27 cellular contexts compared by ENCODE assay signal in the genomic region with DNA sequence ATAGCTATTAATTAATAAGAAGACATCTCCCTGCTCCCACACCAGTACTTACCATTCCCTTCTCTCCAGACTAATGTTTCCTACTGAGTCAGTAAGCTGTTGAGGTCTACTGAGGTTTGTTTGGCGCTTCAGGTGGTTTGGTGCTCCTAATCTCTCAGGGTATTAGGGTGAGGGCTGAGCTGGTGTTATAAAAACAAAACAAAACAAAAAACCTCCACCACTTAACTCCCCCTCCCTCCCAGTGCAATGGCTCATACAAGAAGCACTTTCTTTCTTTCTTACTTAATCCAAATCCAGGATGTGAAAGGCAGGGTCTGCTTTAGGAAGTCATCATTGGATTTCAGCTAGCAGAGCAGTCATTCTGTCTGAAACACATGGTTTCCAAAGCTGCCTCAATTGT. TPM values are rescaled to one million over a fixed set of nuclear protein-coding genes. Genes with fewer than 3 reads are reported as not detected.
A peak's percentile ranks its signal among the peaks of the same experiment; 100 is the strongest.
DNase-seq lines count a peak whose midpoint lies in the region; ATAC-seq and TF ChIP-seq lines count a peak whose summit lies in the region.
"Had no signal": no experiment of that assay in that cellular context is flagged by ENCODE, and none has a peak within 500 bp of the region (broad histone marks: within the 10 kb centered on the region; RNA-seq: fewer than 3 reads in every experiment).

No MANE protein-coding gene starts in this region.

- no peak for ATAC-seq in activated T-helper 17 cell treated with anti-CD3 and anti-CD28 coated beads, Interleukin-2, amount 50 U/mL, for 72 hours (replicated peaks)
- no peak for ATAC-seq in GM21423 (IDR thresholded peaks at IDR 0.05; ENCODE audit: unreplicated experiment)
- ATAC-seq: body of pancreas; GM23338; K562; left lobe of liver; stimulated activated naive CD8-positive, alpha-beta T cell treated with anti-CD3 and anti-CD28 coated beads, Interleukin-15, Interleukin-2, amounts not matched to agents 100 U/mL and 50 U/mL, for 24 hours had no signal

- peaks cover 16% of the 10 kb centered on the region for H3K4me1 Mint-ChIP-seq in activated naive CD4-positive, alpha-beta T cell treated with anti-CD3 and anti-CD28 coated beads, Interleukin-2, amount 10 ng/mL, durations not matched to agents 7 days and 5 days
- H3K4me1 Mint-ChIP-seq in activated T-helper 17 cell treated with anti-CD3 and anti-CD28 coated beads, Interleukin-2, amount 50 U/mL, for 72 hours, result peaks cover 4% of the 10 kb centered on the region

- CTCF ChIA-PET in activated naive CD4-positive, alpha-beta T cell treated with anti-CD3 and anti-CD28 coated beads, Interleukin-2, amount 10 ng/mL, durations not matched to agents 7 days and 5 days (lab: Charles Lee), result no interaction called here

- in situ Hi-C loops in ACHN (cut with HindIII; ENCODE audit: low pct_ligation_motif_present, low pct_unique_long_range_greater_than_20kb, low sequenced_read_pairs), result no loop called here

- no peak overlapping the region for H3K4me3 ChIP-seq in fibroblast of pulmonary artery (replicated peaks; ENCODE audit: low read depth, low read length)
- H3K4me3 ChIP-seq: body of pancreas, dorsolateral prefrontal cortex, GM23338, K562, MG63 had no signal

- no peak overlapping the region for H3K4me3 Mint-ChIP-seq in activated naive CD4-positive, alpha-beta T cell treated with anti-CD3 and anti-CD28 coated beads, Interleukin-2, amount 10 ng/mL, durations not matched to agents 7 days and 5 days
- H3K4me3 Mint-ChIP-seq in activated T-helper 17 cell treated with anti-CD3 and anti-CD28 coated beads, Interleukin-2, amount 50 U/mL, for 72 hours, result no peak overlapping the region
- H3K4me3 Mint-ChIP-seq: activated CD4-positive, alpha-beta memory T cell treated with anti-CD3 and anti-CD28 coated beads, Interleukin-2, amount 10 ng/mL, durations not matched to agents 7 days and 5 days; GM23338; T-helper 1 cell treated with Interleukin-12 subunit alpha and Interleukin-12 subunit beta and Interleukin-4 antibody, amounts not matched to agents 30 μg/mL and 1 μg/mL, for 36 hours had no signal

- H3K27me3 Mint-ChIP-seq in activated naive CD4-positive, alpha-beta T cell treated with anti-CD3 and anti-CD28 coated beads, Interleukin-2, amount 10 ng/mL, durations not matched to agents 7 days and 5 days, result no peaks in the 10 kb centered on the region
- no peaks in the 10 kb centered on the region for H3K27me3 Mint-ChIP-seq in activated T-helper 17 cell treated with anti-CD3 and anti-CD28 coated beads, Interleukin-2, amount 50 U/mL, for 72 hours
- H3K27me3 Mint-ChIP-seq: activated CD4-positive, alpha-beta memory T cell treated with anti-CD3 and anti-CD28 coated beads, Interleukin-2, amount 10 ng/mL, durations not matched to agents 7 days and 5 days had no signal

- no peaks in the 10 kb centered on the region for H3K9me3 Mint-ChIP-seq in activated naive CD4-positive, alpha-beta T cell treated with anti-CD3 and anti-CD28 coated beads, Interleukin-2, amount 10 ng/mL, durations not matched to agents 7 days and 5 days
- H3K9me3 Mint-ChIP-seq in activated T-helper 17 cell treated with anti-CD3 and anti-CD28 coated beads, Interleukin-2, amount 50 U/mL, for 72 hours, result no peaks in the 10 kb centered on the region
- H3K9me3 Mint-ChIP-seq: activated CD4-positive, alpha-beta memory T cell treated with anti-CD3 and anti-CD28 coated beads, Interleukin-2, amount 10 ng/mL, durations not matched to agents 7 days and 5 days; GM23338; T-helper 1 cell treated with Interleukin-12 subunit alpha and Interleukin-12 subunit beta and Interleukin-4 antibody, amounts not matched to agents 30 μg/mL and 1 μg/mL, for 36 hours had no signal

- peak overlapping the region; percentile 83 for H3K27ac Mint-ChIP-seq in activated naive CD4-positive, alpha-beta T cell treated with anti-CD3 and anti-CD28 coated beads, Interleukin-2, amount 10 ng/mL, durations not matched to agents 7 days and 5 days
- H3K27ac Mint-ChIP-seq in activated T-helper 17 cell treated with anti-CD3 and anti-CD28 coated beads, Interleukin-2, amount 50 U/mL, for 72 hours, result peak overlapping the region; percentile 28
- H3K27ac Mint-ChIP-seq: GM23338 had no signal

- no peak for DNase-seq in activated naive CD4-positive, alpha-beta T cell treated with anti-CD3 and anti-CD28 coated beads, Interleukin-2, amount 10 ng/mL, durations not matched to agents 7 days and 5 days
- no peak for DNase-seq in activated naive CD4-positive, alpha-beta T cell treated with Interleukin-2 at 50 U/mL for 16 hours
- DNase-seq in fibroblast of pulmonary artery (ENCODE audit: low read depth) (peak; percentile 23), NCI-H128 (lab: John Stamatoyannopoulos, UW; ENCODE audit: unreplicated experiment) (no peak), ACHN (no peak), DMS 273 treated with DMSO at 0.1 percent for 48 hours (lab: John Stamatoyannopoulos, UW) (no peak)
- DNase-seq: activated CD4-positive, alpha-beta memory T cell treated with anti-CD3 and anti-CD28 coated beads, Interleukin-2, amount 10 ng/mL, durations not matched to agents 7 days and 5 days; activated CD8-positive, alpha-beta memory T cell treated with anti-CD3 and anti-CD28 coated beads, Interleukin-2, amount 50 U/mL, for 4 hours; body of pancreas; Calu3; DMS79 treated with DMSO at 0.1 percent for 48 hours; dorsolateral prefrontal cortex; MG63; NCI-H1105; NCI-H187 treated with DMSO at 0.1 percent for 48 hours; NCI-H524 treated with DMSO at 0.1 percent for 48 hours; NK-92 treated with Interleukin-12 subunit alpha and Interleukin-12 subunit beta, amount 100 ng/mL, for 24 hours; retina; SK-N-SH; small intestine; stimulated activated naive CD8-positive, alpha-beta T cell treated with anti-CD3 and anti-CD28 coated beads, Interleukin-15, Interleukin-2, amounts not matched to agents 100 U/mL and 50 U/mL, for 24 hours had no signal

- no peak for TF ChIP-seq CTCF in fibroblast of pulmonary artery (IDR thresholded peaks at IDR 0.05; ENCODE audit: low read length, missing control alignments)

- H3K36me3 Mint-ChIP-seq in activated naive CD4-positive, alpha-beta T cell treated with anti-CD3 and anti-CD28 coated beads, Interleukin-2, amount 10 ng/mL, durations not matched to agents 7 days and 5 days, result peaks cover 4% of the 10 kb centered on the region
- H3K36me3 Mint-ChIP-seq in activated T-helper 17 cell treated with anti-CD3 and anti-CD28 coated beads, Interleukin-2, amount 50 U/mL, for 72 hours (ENCODE audit: low read depth), result peaks cover 11% of the 10 kb centered on the region

RNA-seq across cellular contexts. Expression of gene CSTPP1, which starts 15.3 kb away (rescaled TPM):
- total RNA-seq in activated T-helper 17 cell treated with anti-CD3 and anti-CD28 coated beads, Interleukin-2, amount 50 U/mL, for 72 hours, result 10 to 100 TPM; 15.2 to 19.4 TPM

RNA-seq across cellular contexts. Expression of gene LRP4, which starts 33.5 kb away (rescaled TPM):
- under 1 TPM; 0.08 to 0.11 TPM for total RNA-seq in activated T-helper 17 cell treated with anti-CD3 and anti-CD28 coated beads, Interleukin-2, amount 50 U/mL, for 72 hours
